Comparison of ENCODE assay signal across 8 cellular contexts in genomic region chr20:48846516-48847492, GRCh38. TPM values are rescaled to one million over a fixed set of nuclear protein-coding genes. Genes with fewer than 3 reads are reported as not detected.
A peak's percentile ranks its signal among the peaks of the same experiment; 100 is the strongest.
DNase-seq lines count a peak whose midpoint lies in the region; ATAC-seq, FAIRE-seq and TF ChIP-seq lines count a peak whose summit lies in the region.

No MANE protein-coding gene starts in this region.

- H3K9me3 Mint-ChIP-seq in CD14-positive monocyte = peaks cover 0 to 5% (median 3%) of the 10 kb centered on the region in 7 donors

- no TSS peak for BruUV-seq in endothelial cell of umbilical vein (replicated peaks; lab: Mats Ljungman, UMichigan)

- peaks cover 0 to 4% (median 0%) of the 10 kb centered on the region in 3 donors for H3K27me3 Mint-ChIP-seq in CD14-positive monocyte (ENCODE audit: low read depth in 3 of 3)

- H3K4me1 ChIP-seq in SJCRH30 (peaks cover 12% of the 10 kb centered on the region), endothelial cell of umbilical vein (ENCODE audit: control insufficient read depth, extremely low read depth, insufficient read depth, low read length) (peaks cover 40% of the 10 kb centered on the region), colonic mucosa (no peaks in the 10 kb centered on the region)

- no peak overlapping the region for H3K27ac ChIP-seq in SJCRH30
- peak overlapping the region; percentile 51 for H3K27ac ChIP-seq in endothelial cell of umbilical vein (ENCODE audit: insufficient read depth, low read depth, low read length)
- H3K27ac ChIP-seq in colonic mucosa = no peak overlapping the region

- no peaks in the 10 kb centered on the region for H3K27me3 ChIP-seq in SJCRH30
- H3K27me3 ChIP-seq in endothelial cell of umbilical vein (ENCODE audit: control insufficient read depth in 2 of 2, insufficient read depth in 2 of 2, low read length in 2 of 2) = no peaks in the 10 kb centered on the region
- H3K27me3 ChIP-seq in colonic mucosa = no peaks in the 10 kb centered on the region

- H4K20me1 ChIP-seq in endothelial cell of umbilical vein (replicated peaks; ENCODE audit: control insufficient read depth, extremely low read depth, insufficient read depth, low read length) = no peaks in the 10 kb centered on the region

- H3K4me1 Mint-ChIP-seq in CD14-positive monocyte = peaks cover 54% of the 10 kb centered on the region

- H3K4me2 ChIP-seq in endothelial cell of umbilical vein (ENCODE audit: insufficient read depth, low read length) = no peak overlapping the region

- H3K9me1 ChIP-seq in endothelial cell of umbilical vein (replicated peaks; ENCODE audit: control insufficient read depth, extremely low read depth, insufficient read depth, low read length) = no peaks in the 10 kb centered on the region

- H3K9me3 ChIP-seq in SJCRH30 (replicated peaks) (no peaks in the 10 kb centered on the region), endothelial cell of umbilical vein (replicated peaks; ENCODE audit: control insufficient read depth, insufficient read depth, low read length) (no peaks in the 10 kb centered on the region), colonic mucosa (no peaks in the 10 kb centered on the region)

- H3K4me3 ChIP-seq in SJCRH30 (peak overlapping the region; percentile 6; the same call in 1 of the 2 replicates), endothelial cell of umbilical vein (replicated peaks in 1 of 3; ENCODE audit: insufficient read depth in 1 of 3, low read depth in 1 of 3, low read length in 3 of 3) (no peak overlapping the region), colonic mucosa (no peak overlapping the region)

- intact Hi-C loops in CD14-positive monocyte (cut with micrococcal nuclease) = no loop called here
- intact Hi-C loops in endothelial cell of umbilical vein (cut with micrococcal nuclease) = loop anchor here (1.0 to 5.0 kb wide), 2 partner anchors 19 to 135 kb away; no protein-coding TSS in a partner anchor
- intact Hi-C loops in colonic mucosa (cut with DNase I) = no loop called here

- POLR2A ChIA-PET in endothelial cell of umbilical vein (lab: Charles Lee) = no interaction called here

- dilution Hi-C loops in endothelial cell of umbilical vein (cut with MboI; ENCODE audit: extremely low pct_ligation_motif_present, low sequenced_read_pairs) = no loop called here

- TF ChIP-seq POLR2A in endothelial cell of umbilical vein (IDR thresholded peaks at IDR 0.05; ENCODE audit: low read depth, low read length) = no peak

- DNase-seq in CD14-positive monocyte (ENCODE audit: low spot score) (peak; percentile 68), SJCRH30 (peak; percentile 57 to 74), endothelial cell of umbilical vein (ENCODE audit: low read depth, low spot score) (peak; percentile 62), superior temporal gyrus (ENCODE audit: extremely low spot score) (peak; percentile 28), colonic mucosa (no peak), amniotic stem cell (lab: John Stamatoyannopoulos, UW) (no peak)

- peak; percentile 64 for FAIRE-seq in endothelial cell of umbilical vein (lab: Jason Lieb, UNC)

- ATAC-seq in GM19043 (IDR thresholded peaks at IDR 0.05; ENCODE audit: low read depth, unreplicated experiment) (peak; percentile 89), HG03060 (IDR thresholded peaks at IDR 0.05; ENCODE audit: low read depth, unreplicated experiment) (peak; percentile 84)

- H3K9ac ChIP-seq in endothelial cell of umbilical vein (replicated peaks; ENCODE audit: extremely low read depth, insufficient read depth, low read length) (peak overlapping the region; percentile 52), colonic mucosa (ENCODE audit: low read depth in 2 of 2, low read length in 2 of 2) (no peak overlapping the region)

- no peaks in the 10 kb centered on the region for H3K36me3 ChIP-seq in SJCRH30
- H3K36me3 ChIP-seq in endothelial cell of umbilical vein (ENCODE audit: control insufficient read depth in 2 of 2, extremely low read depth in 1 of 2, insufficient read depth in 2 of 2, low read length in 2 of 2) = no peaks in the 10 kb centered on the region
- no peaks in the 10 kb centered on the region for H3K36me3 ChIP-seq in colonic mucosa

- H2AFZ ChIP-seq in endothelial cell of umbilical vein (ENCODE audit: low read depth, low read length) = peak overlapping the region; percentile 79

- CTCF ChIA-PET in endothelial cell of umbilical vein (lab: Charles Lee) = interaction anchor here (0.6 to 1.2 kb wide), 3 partner anchors 129 to 189 kb away, joined by 3 to 4 read pairs (median 3); no protein-coding TSS in a partner anchor

- H3K4me3 Mint-ChIP-seq in CD14-positive monocyte = no peak overlapping the region

- H3K36me3 Mint-ChIP-seq in CD14-positive monocyte = no peaks in the 10 kb centered on the region

- TF ChIP-seq CTCF in CD14-positive monocyte (IDR thresholded peaks at IDR 0.05) = no peak
- no peak for TF ChIP-seq CTCF in endothelial cell of umbilical vein (IDR thresholded peaks at IDR 0.05; ENCODE audit: extremely low read depth in 1 of 2, insufficient read depth in 1 of 2, low read depth in 1 of 2, low read length in 2 of 2)
- TF ChIP-seq CTCF in colonic mucosa (IDR thresholded peaks at IDR 0.05) = no peak

- peak overlapping the region in 5 of 7 donors; percentile 49 to 89 (median 84) for H3K27ac Mint-ChIP-seq in CD14-positive monocyte

- no peaks in the 10 kb centered on the region for H3K79me2 ChIP-seq in endothelial cell of umbilical vein (ENCODE audit: control insufficient read depth, insufficient read depth, low read length)

TF ChIP-seq in endothelial cell of umbilical vein, 7 proteins besides CTCF, POLR2A, EP300 and RAD21:
- no peak for TF ChIP-seq EZH2 (IDR thresholded peaks at IDR 0.05; ENCODE audit: borderline replicate concordance, low read depth, low read length, severe bottlenecking)
- TF ChIP-seq JUN (IDR thresholded peaks at IDR 0.05; ENCODE audit: borderline replicate concordance, insufficient read depth, insufficient read length, low read depth) = no peak
- TF ChIP-seq POLR2AphosphoS5 (IDR thresholded peaks at IDR 0.05; ENCODE audit: insufficient read depth, low read depth, low read length) = no peak
- TF ChIP-seq MYC (IDR thresholded peaks at IDR 0.05; ENCODE audit: low read depth, low read length) = no peak
- TF ChIP-seq GATA2 (IDR thresholded peaks at IDR 0.05; ENCODE audit: insufficient read depth, insufficient read length, low read depth, low read length) = no peak
- TF ChIP-seq MAX (IDR thresholded peaks at IDR 0.05; ENCODE audit: insufficient read depth, insufficient read length) = no peak
- no peak for TF ChIP-seq FOS (IDR thresholded peaks at IDR 0.05; ENCODE audit: borderline replicate concordance, insufficient read depth, low read length)

RNA-seq across cellular contexts. Expression of gene PREX1, which starts 19.0 kb away (rescaled TPM):
- 10 to 100 TPM; 24.3 to 27.5 TPM for polyA plus RNA-seq in CD14-positive monocyte
- 88.9 and 92.8 TPM in 2 replicates for total RNA-seq in SJCRH30 (2014; rRNA removed; shearing (Covaris generic))
- total RNA-seq in endothelial cell of umbilical vein = 65.7 and 72.9 TPM in 2 replicates
- polyA plus RNA-seq in endothelial cell of umbilical vein = 51.3 and 53.6 TPM in 2 replicates
- 35.4 and 43.2 TPM in 2 replicates for polyA plus RNA-seq in endothelial cell of umbilical vein (2011; cell fraction: cytosol; rRNA removed)
- polyA plus RNA-seq in endothelial cell of umbilical vein (2011; cell fraction: nucleus; rRNA removed) = 86.0 and 95.1 TPM in 2 replicates
- 54.7 and 68.3 TPM in 2 replicates for polyA plus RNA-seq in endothelial cell of umbilical vein (2012)
- 75.8 and 82.4 TPM in 2 replicates for polyA minus RNA-seq in endothelial cell of umbilical vein
- 10.0 TPM for polyA minus RNA-seq in endothelial cell of umbilical vein (2011; cell fraction: cytosol; rRNA and poly(A)+ RNA removed)
- polyA minus RNA-seq in endothelial cell of umbilical vein (2011; cell fraction: nucleus; rRNA and poly(A)+ RNA removed) = 69.8 and 84.1 TPM in 2 replicates
- 10 to 100 TPM in 1 of 2 donors, 1 to 10 TPM in 1; 7.2 to 24.6 TPM for total RNA-seq in colonic mucosa

Comparison
In these comparisons a context has a peak if more than half of its experiments do, and no peak if none do; other contexts are left out.
1. DNase-seq: peak in CD14-positive monocyte (single experiment), SJCRH30 (2 of 2), endothelial cell of umbilical vein (single experiment) and superior temporal gyrus (single experiment); none in colonic mucosa (single experiment) and amniotic stem cell (single experiment).